In genomic region chr12:51866324-51866723, GRCh38 we compare ENCODE assay signal across 19 cellular contexts. TPM values are rescaled to one million over a fixed set of nuclear protein-coding genes. Genes with fewer than 3 reads are reported as not detected.
DNase-seq lines count a peak whose midpoint lies in the region; ATAC-seq, FAIRE-seq and TF ChIP-seq lines count a peak whose summit lies in the region.
"Had no signal": no experiment of that assay in that cellular context is flagged by ENCODE, and none has a peak within 500 bp of the region (broad histone marks: within the 10 kb centered on the region; RNA-seq: fewer than 3 reads in every experiment).

No MANE protein-coding gene starts in this region.

- no peak overlapping the region for H3K23ac ChIP-seq in H1 (ENCODE audit: insufficient read length)

- H4K20me1 ChIP-seq in H1 (replicated peaks in 1 of 2; ENCODE audit: control insufficient read depth in 1 of 2, insufficient read depth in 2 of 2, low read length in 2 of 2): no peaks in the 10 kb centered on the region
- H4K20me1 ChIP-seq: BLaER1 had no signal

- H3K4me1 Mint-ChIP-seq in mesothelial cell of epicardium: peaks cover 60% of the 10 kb centered on the region

- no peak overlapping the region for H2AFZ ChIP-seq in H1 (ENCODE audit: low read length)

- TF ChIP-seq POLR2A in H1 (IDR thresholded peaks at IDR 0.05; ENCODE audit: control extremely low read depth in 1 of 2, low read depth in 2 of 2, low read length in 2 of 2): no peak

- H3K36me3 Mint-ChIP-seq in mesothelial cell of epicardium: no peaks in the 10 kb centered on the region

- no peaks in the 10 kb centered on the region for H3K36me3 ChIP-seq in H1 (ENCODE audit: control insufficient read depth in 2 of 4, insufficient read depth in 4 of 4, low read length in 3 of 4)
- H3K36me3 ChIP-seq: BLaER1 had no signal

- H3K23me2 ChIP-seq in H1 (ENCODE audit: low read depth, low read length): peaks cover 23% of the 10 kb centered on the region

- DNase-seq in GM13977 (ENCODE audit: low spot score) (peak; percentile 18), H1 (ENCODE audit: low read depth in 1 of 2, low spot score in 2 of 2) (no peak), mesothelial cell of epicardium (ENCODE audit: low spot score in 2 of 2, unreplicated experiment in 2 of 2) (no peak), posterior vena cava (ENCODE audit: low spot score) (peak; percentile 22), cerebellum (ENCODE audit: low spot score) (no peak)
- DNase-seq in stimulated activated CD4-positive, alpha-beta T cell treated with anti-CD3 and anti-CD28 coated beads, Interleukin-12 subunit alpha, Interleukin-12 subunit beta, amount 100 ng/mL, for 4 hours: no peak
- DNase-seq: DMS79 treated with DMSO at 0.1 percent for 48 hours; NCI-H1092 treated with DMSO at 0.1 percent for 48 hours; NCI-H2081 treated with DMSO at 0.1 percent for 48 hours; NK-92 treated with Interleukin-12 subunit alpha and Interleukin-12 subunit beta, amount 100 ng/mL, for 24 hours had no signal

- no peak overlapping the region for H3K14ac ChIP-seq in H1 (ENCODE audit: insufficient read length)

- no peak for TF ChIP-seq RAD21 in H1 (IDR thresholded peaks at IDR 0.05 in 1 of 2, conservative IDR thresholded peaks at IDR 0.05 in 1 of 2; ENCODE audit: low read depth in 2 of 2, low read length in 2 of 2)

- H2BK120ac ChIP-seq in H1 (replicated peaks; ENCODE audit: low read depth, low read length): no peak overlapping the region

- peak overlapping the region; percentile 95; the same call in 1 of the 2 replicates for H2BK15ac ChIP-seq in H1 (ENCODE audit: low read length)

- H4K5ac ChIP-seq in H1 (ENCODE audit: insufficient read length, low read depth, low read length): no peak overlapping the region

- no peaks in the 10 kb centered on the region for H3K79me2 ChIP-seq in H1 (ENCODE audit: control insufficient read depth in 1 of 2, insufficient read depth in 2 of 2, low read length in 2 of 2)

- H3K4me2 ChIP-seq in H1 (ENCODE audit: insufficient read depth in 1 of 2, low read depth in 2 of 2, low read length in 2 of 2): peak overlapping the region; percentile 97 to 100; a peak in 3 of 4 replicates
- H3K4me2 ChIP-seq: A549 had no signal

- intact Hi-C loops in posterior vena cava (cut with DNase I): no loop called here

- H3K79me1 ChIP-seq in H1 (ENCODE audit: low read depth, low read length): no peaks in the 10 kb centered on the region

- H3K27me3 ChIP-seq in H1 (replicated peaks in 1 of 4; ENCODE audit: control insufficient read depth in 3 of 4, extremely low read depth in 1 of 4, insufficient read depth in 3 of 4, low read length in 3 of 4): peaks cover 0 to 31% (median 25%) of the 10 kb centered on the region in 4 experiments; a peak in 6 of 7 replicates

- WGBS in H1 (ENCODE audit: extremely low coverage in 1 of 2, insufficient coverage in 1 of 2, insufficient read length in 1 of 2, insufficient replicate concordance in 2 of 2, low coverage in 1 of 2, low lambda C conversion rate in 2 of 2, missing lambda C conversion rate in 1 of 2), 2 experiments: 77% methylated on average over 4 of the region's 4 CpGs; no CpG with 5 or more reads in 1 of the 2 experiments

- in situ Hi-C loops in GM13977 (cut with MboI; ENCODE audit: low pct_unique_long_range_greater_than_20kb, low sequenced_read_pairs, unreplicated experiment): no loop called here

- peak overlapping the region; percentile 8 for H3K4me3 Mint-ChIP-seq in mesothelial cell of epicardium

- no peak for ATAC-seq in GM21526 (IDR thresholded peaks at IDR 0.05; ENCODE audit: low FRiP score, unreplicated experiment)
- ATAC-seq: A549, Right ventricle myocardium inferior had no signal

- peak overlapping the region; percentile 97 for H2BK20ac ChIP-seq in H1 (ENCODE audit: low read length)

- no peak overlapping the region for H3K27ac ChIP-seq in H1 (ENCODE audit: low read depth, low read length)
- H3K27ac ChIP-seq: A549, BLaER1 had no signal

- peak overlapping the region; percentile 87; the same call in 1 of the 2 replicates for H3K18ac ChIP-seq in H1 (ENCODE audit: extremely low read depth, low read length)

- H3K27ac Mint-ChIP-seq in mesothelial cell of epicardium: no peak overlapping the region

- H2BK12ac ChIP-seq in H1 (ENCODE audit: low read depth, low read length): peak overlapping the region; percentile 90; the same call in 1 of the 2 replicates

- peak overlapping the region; percentile 5 for H3K4ac ChIP-seq in H1 (replicated peaks; ENCODE audit: insufficient read length, low read depth, low read length)

- no peak overlapping the region for H4K91ac ChIP-seq in H1 (replicated peaks; ENCODE audit: insufficient read length, low read length)

- TF ChIP-seq CTCF in GM13977 (IDR thresholded peaks at IDR 0.05; ENCODE audit: extremely low read depth, insufficient read depth, missing control alignments): no peak
- no peak for TF ChIP-seq CTCF in H1 (IDR thresholded peaks at IDR 0.05; ENCODE audit: control extremely low read depth in 1 of 3, insufficient read depth in 1 of 3, low read depth in 1 of 3, low read length in 3 of 3)
- TF ChIP-seq CTCF in mesothelial cell of epicardium (IDR thresholded peaks at IDR 0.05; ENCODE audit: unreplicated experiment): no peak

- no peaks in the 10 kb centered on the region for H3K9me3 ChIP-seq in H1 (ENCODE audit: insufficient read depth in 2 of 2, low read depth in 1 of 2, low read length in 1 of 2)
- H3K9me3 ChIP-seq: A549, BLaER1 had no signal

- H3K9me3 Mint-ChIP-seq in mesothelial cell of epicardium: no peaks in the 10 kb centered on the region

- CTCF ChIA-PET in H1 (lab: Charles Lee; ENCODE audit: partially characterized antibody): interaction anchor here (1.0 to 10.6 kb wide), 7 partner anchors 9 to 51 kb away, joined by 3 to 132 read pairs (median 4); a partner anchor contains a TSS

- no peak overlapping the region for H3K9ac ChIP-seq in H1 (replicated peaks in 1 of 4; ENCODE audit: extremely low read depth in 1 of 4, low read depth in 3 of 4, low read length in 3 of 4)
- H3K9ac ChIP-seq: BLaER1 had no signal

- POLR2A ChIA-PET in H1 (lab: Charles Lee; ENCODE audit: partially characterized antibody): interaction anchor here (1.0 to 11.2 kb wide), 5 partner anchors 14 to 52 kb away, joined by 3 to 107 read pairs (median 5); partner anchors contain the start of gene FIGNL2

- no peak for FAIRE-seq in H1 (lab: Jason Lieb, UNC)
- FAIRE-seq: A549, HTR-8/SVneo, RCC 7860 had no signal

- H3K4me1 ChIP-seq in H1 (replicated peaks in 1 of 4; ENCODE audit: control insufficient read depth in 3 of 4, insufficient read depth in 4 of 4, low read length in 3 of 4): peaks cover 20 to 48% (median 39%) of the 10 kb centered on the region in 4 experiments
- H3K4me1 ChIP-seq: A549 had no signal

- TF ChIP-seq EP300 in H1 (IDR thresholded peaks at IDR 0.05; ENCODE audit: borderline replicate concordance in 1 of 2, low read depth in 2 of 2, low read length in 2 of 2): no peak

- H4K8ac ChIP-seq in H1 (ENCODE audit: extremely low read depth, insufficient read depth, low read length): no peak overlapping the region

- H2AK5ac ChIP-seq in H1 (ENCODE audit: low read depth, low read length): no peak overlapping the region

- no peak overlapping the region for H3K56ac ChIP-seq in H1 (replicated peaks; ENCODE audit: insufficient read length, low read depth, low read length)

- H3K27me3 Mint-ChIP-seq in mesothelial cell of epicardium (ENCODE audit: low read depth): peaks cover 33% of the 10 kb centered on the region

- H3K4me3 ChIP-seq in H1 (ENCODE audit: extremely low read depth in 1 of 4, insufficient read depth in 2 of 4, low read depth in 3 of 4, low read length in 4 of 4): no peak overlapping the region; a peak in 2 of 8 replicates
- H3K4me3 ChIP-seq: A549, BLaER1 had no signal

- peak overlapping the region; percentile 52; the same call in 1 of the 2 replicates for H2BK5ac ChIP-seq in H1 (ENCODE audit: low read depth, low read length)

RNA-seq across cellular contexts. Expression of gene FIGNL2, which starts 17.8 kb away (rescaled TPM):
- 6.5 and 7.5 TPM in 2 replicates for total RNA-seq in H1 (2021; fragmentation: NEBNext Ultra II Directional; extraction: Animal tissue kit (Norgen Biotek cat#: 25700))
- 7.1 and 10.9 TPM in 2 replicates for polyA plus RNA-seq in H1 (2011; rRNA removed)
- polyA plus RNA-seq in H1 (2011; cell fraction: cytosol; rRNA removed): 6.7 TPM
- polyA plus RNA-seq in H1 (2011; cell fraction: nucleus; rRNA removed): 12.7 TPM
- polyA plus RNA-seq in H1 (2012, experiment 1 of 2): 4.7 to 5.7 TPM (median 5.2 TPM) in 4 replicates
- polyA plus RNA-seq in H1 (2012, experiment 2 of 2): 4.7 TPM
- 2.7 TPM for polyA plus RNA-seq in H1 (2013, experiment 1 of 2)
- 2.2 TPM for polyA plus RNA-seq in H1 (2013, experiment 2 of 2)
- polyA minus RNA-seq in H1 (2011; rRNA and poly(A)+ RNA removed): 3.0 and 6.3 TPM in 2 replicates
- 7.0 TPM for polyA minus RNA-seq in H1 (2011; cell fraction: cytosol; rRNA and poly(A)+ RNA removed)
- polyA minus RNA-seq in H1 (2011; cell fraction: nucleus; rRNA and poly(A)+ RNA removed): 11.2 TPM
- 4.8 to 5.2 TPM (median 5.2 TPM) in 3 replicates for total RNA-seq in mesothelial cell of epicardium
- 1 to 10 TPM in 1 of 2 donors, under 1 TPM in 1; 0.60 to 1.0 TPM for total RNA-seq in posterior vena cava
- total RNA-seq in cerebellum: 1.3 TPM
- total RNA-seq: OCI-LY7 had no signal

RNA-seq across cellular contexts. Expression of gene ANKRD33, which starts 21.6 kb away (rescaled TPM):
- 0.19 and 0.41 TPM in 2 replicates for total RNA-seq in H1 (2021; fragmentation: NEBNext Ultra II Directional; extraction: Animal tissue kit (Norgen Biotek cat#: 25700))
- 0.53 and 1.5 TPM in 2 replicates for polyA plus RNA-seq in H1 (2011; rRNA removed)
- 1.1 TPM for polyA plus RNA-seq in H1 (2011; cell fraction: cytosol; rRNA removed)
- 8.7 TPM for polyA plus RNA-seq in H1 (2011; cell fraction: nucleus; rRNA removed)
- 0.53 to 1.1 TPM (median 0.62 TPM) in 4 replicates for polyA plus RNA-seq in H1 (2012, experiment 1 of 2)
- polyA plus RNA-seq in H1 (2012, experiment 2 of 2): 0.39 TPM
- 0.34 TPM for polyA plus RNA-seq in H1 (2013, experiment 1 of 2)
- polyA plus RNA-seq in H1 (2013, experiment 2 of 2): 0.57 TPM
- polyA minus RNA-seq in H1 (2011; rRNA and poly(A)+ RNA removed): 0.34 and 0.73 TPM in 2 replicates
- polyA minus RNA-seq in H1 (2011; cell fraction: cytosol; rRNA and poly(A)+ RNA removed): not detected
- 3.4 TPM for polyA minus RNA-seq in H1 (2011; cell fraction: nucleus; rRNA and poly(A)+ RNA removed)
- total RNA-seq in mesothelial cell of epicardium (0.18 to 0.27 TPM (median 0.22 TPM) in 3 replicates), posterior vena cava (not detected), cerebellum (0.09 TPM)
- total RNA-seq: LHCN-M2, NCI-H460, OCI-LY7, Right ventricle myocardium inferior had no signal
- polyA plus RNA-seq: A549 had no signal

RNA-seq across cellular contexts. Expression of gene ACVRL1, which starts 41.0 kb away (rescaled TPM):
- total RNA-seq in H1 (2021; fragmentation: NEBNext Ultra II Directional; extraction: Animal tissue kit (Norgen Biotek cat#: 25700)): 0.09 TPM in 1 of 2 replicates, not detected in the other
- 0.35 and 0.50 TPM in 2 replicates for polyA plus RNA-seq in H1 (2011; rRNA removed)
- polyA plus RNA-seq in H1 (2011; cell fraction: cytosol; rRNA removed): 0.54 TPM
- polyA plus RNA-seq in H1 (2011; cell fraction: nucleus; rRNA removed): 1.2 TPM
- 0.59 to 0.90 TPM (median 0.84 TPM) in 4 replicates for polyA plus RNA-seq in H1 (2012, experiment 1 of 2)
- 0.10 TPM for polyA plus RNA-seq in H1 (2012, experiment 2 of 2)
- 0.39 TPM for polyA plus RNA-seq in H1 (2013, experiment 1 of 2)
- 0.24 TPM for polyA plus RNA-seq in H1 (2013, experiment 2 of 2)
- polyA minus RNA-seq in H1 (2011; rRNA and poly(A)+ RNA removed): 0.39 and 0.82 TPM in 2 replicates
- polyA minus RNA-seq in H1 (2011; cell fraction: cytosol; rRNA and poly(A)+ RNA removed): not detected
- 1.4 TPM for polyA minus RNA-seq in H1 (2011; cell fraction: nucleus; rRNA and poly(A)+ RNA removed)
- total RNA-seq in mesothelial cell of epicardium (0.16 TPM in 1 of 3 replicates, not detected in the others), posterior vena cava (10 to 100 TPM; 74.4 to 95.7 TPM), cerebellum (12.3 TPM)
- total RNA-seq: NCI-H460, OCI-LY7 had no signal

Comparison
In these comparisons a context has a peak if more than half of its experiments do, and no peak if none do; other contexts are left out.
1. DNase-seq: peak in GM13977 (single experiment) and posterior vena cava (single experiment); none in H1 (0 of 2), mesothelial cell of epicardium (0 of 2), cerebellum (single experiment) and stimulated activated CD4-positive, alpha-beta T cell treated with anti-CD3 and anti-CD28 coated beads, Interleukin-12 subunit alpha, Interleukin-12 subunit beta, amount 100 ng/mL, for 4 hours (single experiment).
2. RNA of gene ACVRL1, which starts 41.0 kb away (total RNA-seq): 74.4 to 95.7 TPM in posterior vena cava and 12.3 TPM in cerebellum (single experiment); 0.16 TPM in mesothelial cell of epicardium and 0.09 TPM in H1; every median in the first group is over 10 times any median in the second.